ENCODE assay signal across 8 cellular contexts in genomic region chr5:79416499-79416898, GRCh38.
DNase-seq lines count a peak whose midpoint lies in the region; ATAC-seq and TF ChIP-seq lines count a peak whose summit lies in the region.

No MANE protein-coding gene starts in this region.

- POLR2A ChIA-PET in MCF 10A (lab: Yijun Ruan, JAX) = interaction anchor here (1.2 kb wide), 1 partner anchor 16 kb away, joined by 3 read pairs; no protein-coding TSS in a partner anchor

- ATAC-seq in GM18502 (IDR thresholded peaks at IDR 0.05; ENCODE audit: poor library complexity, unreplicated experiment) (peak; percentile 96), GM21786 (IDR thresholded peaks at IDR 0.05; ENCODE audit: unreplicated experiment) (peak; percentile 93)

- H3K27ac Mint-ChIP-seq in MCF 10A (ENCODE audit: low read depth, unreplicated experiment) = no peak overlapping the region

- no peaks in the 10 kb centered on the region for H3K27me3 Mint-ChIP-seq in MCF 10A (ENCODE audit: insufficient read depth, unreplicated experiment)

- H3K4me1 Mint-ChIP-seq in MCF 10A (ENCODE audit: insufficient read depth, unreplicated experiment) = no peaks in the 10 kb centered on the region

- no TSS peak for BruUV-seq in MCF 10A (replicated peaks; lab: Mats Ljungman, UMichigan)

- peaks cover 7% of the 10 kb centered on the region for H3K36me3 Mint-ChIP-seq in MCF 10A (ENCODE audit: insufficient read depth, unreplicated experiment)

- TF ChIP-seq CTCF in MCF 10A (IDR thresholded peaks at IDR 0.05; ENCODE audit: unreplicated experiment) = no peak

- CTCF ChIA-PET in MCF 10A (lab: Yijun Ruan, JAX) = no interaction called here

- intact Hi-C loops in MCF 10A (cut with micrococcal nuclease) = no loop called here

- H3K4me3 Mint-ChIP-seq in MCF 10A (ENCODE audit: unreplicated experiment) = no peak overlapping the region

- DNase-seq in LHCN-M2 (ENCODE audit: low read depth) (peak; percentile 13), iris pigment epithelial cell (ENCODE audit: low read depth) (peak; percentile 2), NCI-H1105 treated with DMSO at 0.1 percent for 48 hours (lab: John Stamatoyannopoulos, UW) (no peak), MCF 10A (ENCODE audit: unreplicated experiment) (no peak), DMS153 treated with DMSO at 0.1 percent for 48 hours (lab: John Stamatoyannopoulos, UW; ENCODE audit: unreplicated experiment) (no peak), cerebellar cortex (ENCODE audit: low spot score) (no peak)

- H3K9me3 Mint-ChIP-seq in MCF 10A (ENCODE audit: unreplicated experiment) = no peaks in the 10 kb centered on the region

Comparison
In these comparisons a context has a peak if more than half of its experiments do, and no peak if none do; other contexts are left out.
1. DNase-seq: peak in LHCN-M2 (single experiment) and iris pigment epithelial cell (single experiment); none in NCI-H1105 treated with DMSO at 0.1 percent for 48 hours (single experiment), MCF 10A (single experiment), DMS153 treated with DMSO at 0.1 percent for 48 hours (single experiment) and cerebellar cortex (single experiment).